ENCODE assay signal across 21 cellular contexts in the genomic region with DNA sequence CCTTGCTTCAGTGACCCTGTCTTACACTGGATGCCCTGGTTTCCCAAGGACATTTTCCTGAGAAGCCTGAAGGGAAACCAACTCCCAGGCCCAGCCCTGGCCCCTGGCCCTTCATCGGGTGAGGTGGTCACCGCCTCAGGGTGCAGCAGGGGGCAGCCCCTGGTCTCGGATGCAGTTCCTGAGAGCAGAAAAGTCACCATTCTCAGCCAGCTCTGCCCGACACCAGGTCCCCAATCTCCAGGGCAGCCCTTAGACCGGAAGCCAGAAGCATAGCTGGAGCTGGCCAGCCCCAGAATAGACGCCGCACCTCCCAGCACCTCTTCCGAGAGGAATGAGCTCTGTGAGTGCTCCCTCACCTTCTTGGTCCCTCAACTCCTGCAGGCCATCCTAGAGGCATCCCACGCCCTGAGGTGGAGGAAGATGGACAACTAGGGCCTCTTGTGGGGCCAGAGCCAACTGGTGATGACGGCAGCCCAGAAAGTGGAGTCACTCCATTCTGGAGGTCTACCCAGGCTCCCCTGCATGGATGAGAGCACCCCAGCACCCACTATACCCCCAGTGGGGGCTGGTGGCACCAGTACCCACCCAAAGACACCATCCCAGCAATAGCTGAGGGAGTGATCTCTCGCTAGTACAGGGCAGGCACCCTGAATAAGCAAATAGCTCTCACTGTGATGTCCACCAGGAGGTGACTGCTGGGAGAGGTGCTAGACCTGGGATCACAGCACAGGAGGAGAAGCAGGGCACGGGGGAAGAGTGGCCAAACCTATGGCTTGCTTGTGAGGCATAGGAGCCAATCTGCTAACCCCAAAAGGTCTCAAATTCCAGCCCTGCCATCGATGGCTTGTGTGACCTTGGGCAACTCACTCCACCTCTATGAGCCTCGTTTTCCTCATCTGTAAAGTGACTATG.
"Had no signal": no experiment of that assay in that cellular context is flagged by ENCODE, and none has a peak within 500 bp of the region (broad histone marks: within the 10 kb centered on the region; RNA-seq: fewer than 3 reads in every experiment).

No MANE protein-coding gene starts in this region.

- H3K4me1 ChIP-seq: left lung, right lobe of liver, thyroid gland, uterus had no signal

- H3K9me3 Mint-ChIP-seq: activated CD4-positive, alpha-beta T cell treated with anti-CD3 and anti-CD28 coated beads, Interleukin-2, amount 10 ng/mL, durations not matched to agents 24 days and 14 days; activated naive CD8-positive, alpha-beta T cell treated with anti-CD3 and anti-CD28 coated beads, Interleukin-2, amount 10 ng/mL, durations not matched to agents 7 days and 5 days; activated T-helper 2 cell treated with anti-CD3 and anti-CD28 coated beads, Interferon-gamma antibody, Interleukin-2, Interleukin-4, amounts not matched to agents 10 μg/mL and 5 μg/mL and 100 μg/mL, durations not matched to agents 14 hours and 24 hours and 36 hours had no signal

- H3K27me3 ChIP-seq: left lung, ovary, right lobe of liver, thyroid gland, uterus had no signal

- H3K27ac ChIP-seq: left lung, ovary, right lobe of liver, thyroid gland, uterus had no signal

- H3K27ac Mint-ChIP-seq: activated CD4-positive, alpha-beta T cell treated with anti-CD3 and anti-CD28 coated beads, Interleukin-2, amount 10 ng/mL, durations not matched to agents 24 days and 14 days; activated naive CD8-positive, alpha-beta T cell treated with anti-CD3 and anti-CD28 coated beads, Interleukin-2, amount 10 ng/mL, durations not matched to agents 7 days and 5 days; activated T-helper 2 cell treated with anti-CD3 and anti-CD28 coated beads, Interferon-gamma antibody, Interleukin-2, Interleukin-4, amounts not matched to agents 10 μg/mL and 5 μg/mL and 100 μg/mL, durations not matched to agents 14 hours and 24 hours and 36 hours; memory B cell; stimulated activated memory B cell treated with anti-CD40 and anti-IgM and Interleukin-4, amounts not matched to agents 10 μg/mL and 1 μg/mL and 100 μg/mL, for 72 hours had no signal

- DNase-seq: activated CD4-positive, alpha-beta T cell treated with anti-CD3 and anti-CD28 coated beads, Interleukin-2, amount 10 ng/mL, durations not matched to agents 24 days and 14 days; activated CD4-positive, CD25-positive, alpha-beta regulatory T cell; activated naive CD4-positive, alpha-beta T cell treated with Interleukin-2 at 50 U/mL for 16 hours; activated naive CD8-positive, alpha-beta T cell treated with anti-CD3 and anti-CD28 coated beads, Interleukin-2, amount 10 ng/mL, durations not matched to agents 7 days and 5 days; amygdala; caudate nucleus; foreskin melanocyte; hypothalamus; kidney; naive B cell; stimulated activated CD4-positive, alpha-beta T cell treated with anti-CD3 and anti-CD28 coated beads, Interleukin-4, amount 100 ng/mL, for 24 hours; thyroid gland had no signal

- H3K9me3 ChIP-seq: left lung, mucosa of descending colon, ovary, right lobe of liver, thyroid gland, uterus had no signal

- H3K4me3 ChIP-seq: left lung, mucosa of descending colon, ovary, right lobe of liver, thyroid gland, uterus had no signal

- H3K4me3 Mint-ChIP-seq: activated CD4-positive, alpha-beta T cell treated with anti-CD3 and anti-CD28 coated beads, Interleukin-2, amount 10 ng/mL, durations not matched to agents 24 days and 14 days; activated naive CD8-positive, alpha-beta T cell treated with anti-CD3 and anti-CD28 coated beads, Interleukin-2, amount 10 ng/mL, durations not matched to agents 7 days and 5 days; memory B cell; naive B cell; neural crest cell; stimulated activated memory B cell treated with anti-CD40 and anti-IgM and Interleukin-4, amounts not matched to agents 10 μg/mL and 1 μg/mL and 100 μg/mL, for 72 hours had no signal

- H3K36me3 ChIP-seq: left lung, ovary, right lobe of liver, thyroid gland, uterus had no signal

- H3K4me1 Mint-ChIP-seq: neural crest cell had no signal

- H3K36me3 Mint-ChIP-seq: activated naive CD8-positive, alpha-beta T cell treated with anti-CD3 and anti-CD28 coated beads, Interleukin-2, amount 10 ng/mL, durations not matched to agents 7 days and 5 days; memory B cell; naive B cell; stimulated activated memory B cell treated with anti-CD40 and anti-IgM and Interleukin-4, amounts not matched to agents 10 μg/mL and 1 μg/mL and 100 μg/mL, for 72 hours had no signal
